8 cellular contexts compared by ENCODE assay signal in the genomic region with DNA sequence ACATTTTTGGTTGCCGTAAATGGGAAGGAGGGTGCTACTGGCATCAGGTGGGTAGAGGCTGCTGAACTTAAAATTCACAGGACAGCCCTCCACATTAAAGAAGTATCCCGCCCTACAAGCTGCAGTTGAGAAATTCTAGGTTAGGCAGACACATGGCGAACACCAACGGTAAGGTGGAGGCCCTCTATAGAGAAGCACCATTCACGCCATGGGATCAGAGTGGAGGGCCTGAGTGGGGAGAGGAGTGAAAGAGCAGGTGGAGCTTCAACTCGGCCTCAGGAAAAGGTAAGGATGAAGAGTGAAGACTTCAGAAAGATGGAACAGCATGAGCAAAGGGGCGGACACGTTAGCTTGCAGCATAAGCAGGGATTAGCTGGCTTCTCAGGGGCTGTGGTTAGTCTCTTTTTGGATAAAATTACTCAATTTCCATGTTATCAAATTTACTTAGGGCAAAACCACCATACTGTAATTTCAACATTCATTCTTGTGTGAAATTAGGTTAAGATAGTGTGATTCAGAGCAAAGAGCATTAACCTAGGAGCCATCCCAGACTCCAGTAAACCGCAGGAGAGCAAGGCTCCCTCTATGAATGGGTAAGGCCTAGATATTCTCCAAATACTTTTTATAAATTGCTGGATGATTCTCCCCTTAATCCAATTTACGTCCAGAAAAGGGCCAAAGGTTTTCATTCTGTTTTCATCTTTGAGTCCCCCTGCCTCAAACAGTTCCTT. TPM values are rescaled to one million over a fixed set of nuclear protein-coding genes. Genes with fewer than 3 reads are reported as not detected.
DNase-seq lines count a peak whose midpoint lies in the region; ATAC-seq and TF ChIP-seq lines count a peak whose summit lies in the region.

No MANE protein-coding gene starts in this region.

- DNase-seq in stimulated activated CD4-positive, alpha-beta T cell treated with anti-CD3 and anti-CD28 coated beads, Interleukin-15, amount 100 ng/mL, for 24 hours = peak; percentile 13
- no peak for DNase-seq in stimulated activated CD4-positive, alpha-beta T cell treated with anti-CD3 and anti-CD28 coated beads, Interleukin-4, amount 100 ng/mL, for 1 hour
- peak; percentile 2 for DNase-seq in activated naive CD8-positive, alpha-beta T cell treated with anti-CD3 and anti-CD28 coated beads for 36 hours
- DNase-seq in right lobe of liver (no peak), vagina (ENCODE audit: extremely low spot score in 2 of 2) (no peak), NCI-H510A (lab: John Stamatoyannopoulos, UW) (no peak)

- H3K9me3 ChIP-seq in right lobe of liver (no peaks in the 10 kb centered on the region), vagina (no peaks in the 10 kb centered on the region)

- H3K4me3 ChIP-seq in right lobe of liver (peak overlapping the region; percentile 70 to 83 (median 71)), vagina (peak overlapping the region; percentile 64 to 68)

- TF ChIP-seq CTCF in right lobe of liver (IDR thresholded peaks at IDR 0.05) = no peak
- no peak for TF ChIP-seq CTCF in vagina (IDR thresholded peaks at IDR 0.05)

- H3K36me3 ChIP-seq in right lobe of liver (no peaks in the 10 kb centered on the region), vagina (peaks cover 0 to 18% of the 10 kb centered on the region in 2 donors)

- peak overlapping the region; percentile 92 for H3K4me3 Mint-ChIP-seq in activated naive CD8-positive, alpha-beta T cell treated with anti-CD3 and anti-CD28 coated beads for 36 hours

- peaks cover 3% of the 10 kb centered on the region for H3K27me3 Mint-ChIP-seq in activated naive CD8-positive, alpha-beta T cell treated with anti-CD3 and anti-CD28 coated beads for 36 hours

- WGBS in right lobe of liver (ENCODE audit: insufficient coverage, low coverage, low lambda C conversion rate, missing lambda C conversion rate) = 85% methylated on average over 10 of the region's 10 CpGs

- H3K27ac Mint-ChIP-seq in activated naive CD8-positive, alpha-beta T cell treated with anti-CD3 and anti-CD28 coated beads for 36 hours = peak overlapping the region; percentile 98

- ATAC-seq in right lobe of liver (no peak), GM18907 (IDR thresholded peaks at IDR 0.05; ENCODE audit: unreplicated experiment) (no peak), GM18511 (IDR thresholded peaks at IDR 0.05; ENCODE audit: unreplicated experiment) (no peak)

- no peak for TF ChIP-seq POLR2A in right lobe of liver (IDR thresholded peaks at IDR 0.05)
- no peak for TF ChIP-seq POLR2A in vagina (IDR thresholded peaks at IDR 0.05)

- H3K36me3 Mint-ChIP-seq in activated naive CD8-positive, alpha-beta T cell treated with anti-CD3 and anti-CD28 coated beads for 36 hours = peaks cover 77% of the 10 kb centered on the region

- intact Hi-C loops in right lobe of liver (cut with DNase I) (no loop called here), vagina (cut with DNase I) (loop anchor here (10.0 kb wide), 1 partner anchor 68 kb away; a partner anchor contains a TSS)

- H3K4me1 Mint-ChIP-seq in activated naive CD8-positive, alpha-beta T cell treated with anti-CD3 and anti-CD28 coated beads for 36 hours = peaks cover 45% of the 10 kb centered on the region

- H3K4me1 ChIP-seq in right lobe of liver = peaks cover 0 to 7% (median 3%) of the 10 kb centered on the region in 4 donors
- H3K4me1 ChIP-seq in vagina = peaks cover 7% of the 10 kb centered on the region

- H3K27me3 ChIP-seq in right lobe of liver (no peaks in the 10 kb centered on the region), vagina (no peaks in the 10 kb centered on the region)

- H3K9me3 Mint-ChIP-seq in activated naive CD8-positive, alpha-beta T cell treated with anti-CD3 and anti-CD28 coated beads for 36 hours = peaks cover 28% of the 10 kb centered on the region

- peak overlapping the region in 2 of 3 donors; percentile 94 to 96 for H3K27ac ChIP-seq in right lobe of liver
- H3K27ac ChIP-seq in vagina = peak overlapping the region; percentile 84

RNA-seq across cellular contexts. Expression of a gene that starts 1.2 kb away (rescaled TPM):
- 10 to 100 TPM; 18.5 to 20.6 TPM for total RNA-seq in activated naive CD8-positive, alpha-beta T cell treated with anti-CD3 and anti-CD28 coated beads for 36 hours
- 10 to 100 TPM in 1 of 6 experiments, 1 to 10 TPM in 5; 5.5 to 10.3 (median 6.3) TPM for total RNA-seq in right lobe of liver
- 6.9 TPM for total RNA-seq in vagina

Comparison
In these comparisons a context has a peak if more than half of its experiments do, and no peak if none do; other contexts are left out.
1. DNase-seq: peak in stimulated activated CD4-positive, alpha-beta T cell treated with anti-CD3 and anti-CD28 coated beads, Interleukin-15, amount 100 ng/mL, for 24 hours (single experiment) and activated naive CD8-positive, alpha-beta T cell treated with anti-CD3 and anti-CD28 coated beads for 36 hours (single experiment); none in stimulated activated CD4-positive, alpha-beta T cell treated with anti-CD3 and anti-CD28 coated beads, Interleukin-4, amount 100 ng/mL, for 1 hour (single experiment), right lobe of liver (0 of 3), vagina (0 of 2) and NCI-H510A (single experiment).